ENCODE assay signal across 8 cellular contexts in genomic region chr14:73237219-73237785, GRCh38. TPM values are rescaled to one million over a fixed set of nuclear protein-coding genes. Genes with fewer than 3 reads are reported as not detected.
DNase-seq lines count a peak whose midpoint lies in the region; ATAC-seq and TF ChIP-seq lines count a peak whose summit lies in the region.

Gene PAPLN, plus strand, starts transcription at chr14:73237506. Its CDS starts 2,273 bp downstream, at chr14:73239779.

- ATAC-seq in activated CD4-positive, CD25-positive, alpha-beta regulatory T cell treated with anti-CD3 and anti-CD28 coated beads, Interleukin-2, amount 50 U/mL, for 24 hours, result no peak

- H3K4me3 ChIP-seq in brain microvascular endothelial cell (ENCODE audit: low read depth, low read length), result peak within 1 kb of the TSS; percentile 49

- H3K9me3 Mint-ChIP-seq in IgD-negative memory B cell, result peaks cover 0 to 7% (median 0%) of the 10 kb centered on the region in 3 donors

- no peak for TF ChIP-seq CTCF in brain microvascular endothelial cell (IDR thresholded peaks at IDR 0.05; ENCODE audit: low read depth, low read length, missing control alignments)

- H3K4me3 Mint-ChIP-seq in IgD-negative memory B cell, result peak within 1 kb of the TSS; percentile 71 to 86 (median 78)

- H3K36me3 Mint-ChIP-seq in IgD-negative memory B cell, result no peaks in the 10 kb centered on the region

- in situ Hi-C loops in Caki2 (cut with HindIII; ENCODE audit: low pct_unique_long_range_greater_than_20kb, low sequenced_read_pairs) (no loop called here), brain microvascular endothelial cell (cut with HindIII; ENCODE audit: low pct_ligation_motif_present, low sequenced_read_pairs) (no loop called here)

- no peak within 1 kb of the TSS for H3K27ac ChIP-seq in brain microvascular endothelial cell
- peak within 1 kb of the TSS; percentile 30 for H3K27ac ChIP-seq in substantia nigra (ENCODE audit: low read depth, low read length, poor library complexity, severe bottlenecking)

- no peaks in the 10 kb centered on the region for H3K36me3 ChIP-seq in brain microvascular endothelial cell (replicated peaks)

- H3K27me3 ChIP-seq in brain microvascular endothelial cell (replicated peaks), result peaks cover 13% of the 10 kb centered on the region

- peaks cover 57% of the 10 kb centered on the region for H3K27me3 Mint-ChIP-seq in IgD-negative memory B cell

- H3K4me1 Mint-ChIP-seq in IgD-negative memory B cell, result peaks cover 19 to 30% (median 27%) of the 10 kb centered on the region in 3 donors

- no peak within 1 kb of the TSS for H3K27ac Mint-ChIP-seq in IgD-negative memory B cell

- DNase-seq in Caki2 (ENCODE audit: low read depth), result peak; percentile 62
- DNase-seq in brain microvascular endothelial cell, result no peak
- DNase-seq in left kidney (ENCODE audit: low read depth, low spot score), result peak; percentile 70
- DNase-seq in substantia nigra (lab: John Stamatoyannopoulos, UW), result peak in 4 of 49 donors; percentile 10 to 88 (median 18)
- no peak for DNase-seq in RKO (ENCODE audit: low spot score)
- no peak for DNase-seq in putamen (ENCODE audit: low spot score)

RNA-seq across cellular contexts. Expression of gene PAPLN, which starts in this region (rescaled TPM):
- total RNA-seq in Caki2 (2014; rRNA removed; shearing (Covaris generic); ENCODE audit: low replicate concordance), result 11.6 and 21.2 TPM in 2 replicates
- polyA plus RNA-seq in IgD-negative memory B cell, result 0.55 TPM

Comparison
In these comparisons a context has a peak if more than half of its experiments do, and no peak if none do; other contexts are left out.
1. DNase-seq: peak in Caki2 (single experiment) and left kidney (single experiment); none in brain microvascular endothelial cell (single experiment), RKO (single experiment) and putamen (single experiment).